2 cellular contexts compared by ENCODE assay signal in the genomic region with DNA sequence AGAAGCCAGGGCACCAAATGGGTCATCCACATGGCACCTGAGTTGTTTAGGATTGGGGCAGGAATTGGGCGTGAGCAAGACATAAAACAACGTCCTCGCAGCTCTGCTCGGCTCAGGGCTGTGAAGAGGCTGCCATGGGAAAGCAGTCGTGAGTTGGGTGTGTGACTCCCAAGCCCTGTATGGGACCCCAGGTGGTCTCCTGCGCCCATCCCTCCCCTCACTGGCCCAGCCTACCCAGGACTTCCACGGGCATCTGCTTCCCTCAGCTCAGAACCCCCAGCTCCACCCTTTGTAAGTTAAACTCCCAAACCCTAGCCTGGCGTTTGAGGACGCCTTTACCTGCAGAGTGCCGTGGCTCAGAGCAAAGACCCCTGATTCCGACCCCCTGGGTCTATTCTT.
TF ChIP-seq lines count a peak whose summit lies in the region.

No MANE protein-coding gene starts in this region.

TF ChIP-seq in IMR-90, 13 proteins besides CTCF, POLR2A, EP300 and RAD21:
- TF ChIP-seq CHD1 (IDR thresholded peaks at IDR 0.05; ENCODE audit: low read depth, low read length) (no peak), RCOR1 (IDR thresholded peaks at IDR 0.05; ENCODE audit: insufficient replicate concordance, low read length) (no peak), FOS (IDR thresholded peaks at IDR 0.05; ENCODE audit: low read depth, low read length) (no peak), SMC3 (IDR thresholded peaks at IDR 0.05; ENCODE audit: low read depth, low read length) (no peak), CEBPB (IDR thresholded peaks at IDR 0.05; ENCODE audit: low read depth, low read length) (no peak), MXI1 (IDR thresholded peaks at IDR 0.05; ENCODE audit: borderline replicate concordance, low read depth, low read length) (no peak), NFE2L2 (IDR thresholded peaks at IDR 0.05; ENCODE audit: low read depth, low read length) (no peak), BHLHE40 (IDR thresholded peaks at IDR 0.05; ENCODE audit: low read depth, low read length) (no peak), RFX5 (IDR thresholded peaks at IDR 0.05; ENCODE audit: low read depth, low read length) (no peak), MAZ (IDR thresholded peaks at IDR 0.05; ENCODE audit: borderline replicate concordance, low read depth, low read length) (no peak), MAFK (IDR thresholded peaks at IDR 0.05; ENCODE audit: low read depth, low read length) (no peak)
- TF ChIP-seq, protein P1, sequence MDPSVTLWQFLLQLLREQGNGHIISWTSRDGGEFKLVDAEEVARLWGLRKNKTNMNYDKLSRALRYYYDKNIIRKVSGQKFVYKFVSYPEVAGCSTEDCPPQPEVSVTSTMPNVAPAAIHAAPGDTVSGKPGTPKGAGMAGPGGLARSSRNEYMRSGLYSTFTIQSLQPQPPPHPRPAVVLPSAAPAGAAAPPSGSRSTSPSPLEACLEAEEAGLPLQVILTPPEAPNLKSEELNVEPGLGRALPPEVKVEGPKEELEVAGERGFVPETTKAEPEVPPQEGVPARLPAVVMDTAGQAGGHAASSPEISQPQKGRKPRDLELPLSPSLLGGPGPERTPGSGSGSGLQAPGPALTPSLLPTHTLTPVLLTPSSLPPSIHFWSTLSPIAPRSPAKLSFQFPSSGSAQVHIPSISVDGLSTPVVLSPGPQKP (IDR thresholded peaks at IDR 0.05; ENCODE audit: borderline replicate concordance, low read depth, low read length): no peak
- TF ChIP-seq, protein P2, sequence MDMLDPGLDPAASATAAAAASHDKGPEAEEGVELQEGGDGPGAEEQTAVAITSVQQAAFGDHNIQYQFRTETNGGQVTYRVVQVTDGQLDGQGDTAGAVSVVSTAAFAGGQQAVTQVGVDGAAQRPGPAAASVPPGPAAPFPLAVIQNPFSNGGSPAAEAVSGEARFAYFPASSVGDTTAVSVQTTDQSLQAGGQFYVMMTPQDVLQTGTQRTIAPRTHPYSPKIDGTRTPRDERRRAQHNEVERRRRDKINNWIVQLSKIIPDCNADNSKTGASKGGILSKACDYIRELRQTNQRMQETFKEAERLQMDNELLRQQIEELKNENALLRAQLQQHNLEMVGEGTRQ (IDR thresholded peaks at IDR 0.05; ENCODE audit: low read depth, low read length): no peak

TF ChIP-seq in liver, 16 proteins besides CTCF, POLR2A, EP300 and RAD21:
- TF ChIP-seq NR2F2 (IDR thresholded peaks at IDR 0.05): no peak
- TF ChIP-seq, protein P3, sequence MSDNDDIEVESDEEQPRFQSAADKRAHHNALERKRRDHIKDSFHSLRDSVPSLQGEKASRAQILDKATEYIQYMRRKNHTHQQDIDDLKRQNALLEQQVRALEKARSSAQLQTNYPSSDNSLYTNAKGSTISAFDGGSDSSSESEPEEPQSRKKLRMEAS (IDR thresholded peaks at IDR 0.05): no peak
- TF ChIP-seq FOXA1 (IDR thresholded peaks at IDR 0.05): no peak
- TF ChIP-seq YY1 (IDR thresholded peaks at IDR 0.05): no peak
- no peak for TF ChIP-seq HNF4A (conservative IDR thresholded peaks at IDR 0.05)
- TF ChIP-seq EGR1 (IDR thresholded peaks at IDR 0.05; ENCODE audit: low read depth in 2 of 2): no peak
- no peak for TF ChIP-seq RXRA (IDR thresholded peaks at IDR 0.05)
